ENCODE assay signal across 5 cellular contexts in the genomic region with DNA sequence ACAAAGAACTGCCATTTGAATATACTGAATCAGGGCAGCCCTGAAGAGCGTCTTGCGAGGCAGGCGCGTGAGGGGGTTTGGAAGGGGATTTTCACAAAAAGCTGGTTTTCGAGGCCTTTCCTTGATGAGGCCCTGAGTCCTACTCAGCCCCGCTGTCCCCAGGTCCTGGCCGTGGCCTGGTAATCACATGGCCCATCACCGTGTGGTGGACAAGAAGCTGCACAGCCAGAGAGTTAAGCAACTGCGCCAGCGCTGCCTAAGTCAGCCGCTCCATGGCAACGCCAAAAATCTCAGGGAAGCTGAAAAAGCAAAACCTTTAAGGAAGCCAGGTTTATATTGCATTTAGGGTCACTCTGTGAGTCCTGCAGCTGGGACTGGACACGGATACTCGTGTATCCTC.
"Had no signal": no experiment of that assay in that cellular context is flagged by ENCODE, and none has a peak within 500 bp of the region (broad histone marks: within the 10 kb centered on the region; RNA-seq: fewer than 3 reads in every experiment).

No MANE protein-coding gene starts in this region.

- H3K4me3 Mint-ChIP-seq: H9 had no signal

- DNase-seq: GOT3, H9, HCEC 1CT, IMR-90 had no signal

- H3K4me3 ChIP-seq: K562 had no signal

- ATAC-seq: K562 had no signal
